8 cellular contexts compared by ENCODE assay signal in the genomic region with DNA sequence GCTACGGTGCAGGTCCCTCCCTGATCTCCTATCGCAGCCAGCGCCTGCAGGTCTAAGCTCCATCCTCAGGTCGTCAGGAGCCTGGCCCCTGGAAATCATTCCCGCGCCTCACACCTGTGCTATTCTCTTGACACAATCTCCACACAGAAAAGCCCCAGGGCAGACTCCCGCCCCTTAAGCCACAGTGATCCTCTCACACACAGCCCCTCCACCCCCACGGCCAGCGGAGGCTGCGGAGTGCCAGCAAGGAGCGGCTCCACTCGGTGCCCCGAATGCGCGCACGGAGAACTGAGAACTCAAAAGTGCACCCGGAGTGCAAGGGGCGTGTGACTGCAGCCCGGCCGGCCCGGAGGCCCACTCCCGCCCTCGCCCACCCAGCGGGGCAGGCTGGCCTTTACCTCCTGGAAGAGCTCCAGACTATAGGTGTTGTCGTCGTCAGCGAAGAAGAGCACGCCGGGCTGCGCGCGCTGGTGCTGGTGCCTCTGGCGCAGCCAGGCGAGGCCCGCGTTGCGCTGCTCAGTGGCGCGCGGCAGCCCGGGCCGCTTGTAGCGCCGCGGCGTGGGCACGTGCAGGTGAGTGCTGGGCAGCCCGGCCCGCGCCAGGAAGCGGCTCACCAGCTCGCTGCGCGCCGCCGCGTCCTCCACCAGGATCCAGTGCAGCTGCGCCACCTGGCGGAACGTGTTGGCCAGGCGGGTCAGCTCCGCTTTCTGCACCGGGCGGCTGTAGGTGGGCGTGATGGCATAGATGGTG. TPM values are rescaled to one million over a fixed set of nuclear protein-coding genes. Genes with fewer than 3 reads are reported as not detected.
DNase-seq lines count a peak whose midpoint lies in the region; ATAC-seq and TF ChIP-seq lines count a peak whose summit lies in the region.

No MANE protein-coding gene starts in this region.

- H3K4me3 ChIP-seq in left lung: peak overlapping the region; percentile 21 to 42

- no peak overlapping the region for H3K27ac ChIP-seq in left lung

- ATAC-seq in GM18909 (IDR thresholded peaks at IDR 0.05; ENCODE audit: poor library complexity, unreplicated experiment) (peak; percentile 97), HG03159 (IDR thresholded peaks at IDR 0.05; ENCODE audit: unreplicated experiment) (peak; percentile 96), left lung (peak; percentile 100)

- no peaks in the 10 kb centered on the region for H3K9me3 ChIP-seq in left lung

- peaks cover 32 to 59% of the 10 kb centered on the region in 2 donors for H3K27me3 ChIP-seq in left lung

- H3K4me1 ChIP-seq in left lung: peaks cover 8 to 22% of the 10 kb centered on the region in 2 donors

- no peaks in the 10 kb centered on the region for H3K36me3 ChIP-seq in left lung

- TF ChIP-seq CTCF in AG09319 (IDR thresholded peaks at IDR 0.05; ENCODE audit: low read depth, low read length) (peak; percentile 74), left lung (IDR thresholded peaks at IDR 0.05) (peak; percentile 77 to 85)

- intact Hi-C loops in left lung (cut with DNase I): no loop called here

- DNase-seq in AG09319 (ENCODE audit: extremely low read depth, low read depth): peak; percentile 23
- DNase-seq in NCI-H226: peak; percentile 65
- DNase-seq in activated CD4-positive, alpha-beta T cell treated with anti-CD3 and anti-CD28 coated beads for 48 hours: peak; percentile 92
- DNase-seq in dedifferentiated amniotic fluid mesenchymal stem cell (ENCODE audit: extremely low spot score): peak; percentile 61
- peak; percentile 86 to 95 for DNase-seq in left lung
- peak; percentile 85 for DNase-seq in stimulated activated CD4-positive, alpha-beta T cell treated with anti-CD3 and anti-CD28 coated beads, Interleukin-1b, Interleukin-23, amount 100 ng/mL, for 48 hours

RNA-seq across cellular contexts. Expression of a gene that starts 1.2 kb away (rescaled TPM):
- under 1 TPM in 1 of 2 donors, not detected in 1; 0.03 TPM for total RNA-seq in left lung

Comparison
In these comparisons a context has a peak if more than half of its experiments do, and no peak if none do; other contexts are left out.
1. DNase-seq: peak in every context shown above with its lines; median percentile 92 in activated CD4-positive, alpha-beta T cell treated with anti-CD3 and anti-CD28 coated beads for 48 hours; 90 in left lung; 85 in stimulated activated CD4-positive, alpha-beta T cell treated with anti-CD3 and anti-CD28 coated beads, Interleukin-1b, Interleukin-23, amount 100 ng/mL, for 48 hours; 65 in NCI-H226; 61 in dedifferentiated amniotic fluid mesenchymal stem cell; 23 in AG09319.